ENCODE assay signal across 10 cellular contexts in genomic region chr12:112406519-112407488, GRCh38. TPM values are rescaled to one million over a fixed set of nuclear protein-coding genes. Genes with fewer than 3 reads are reported as not detected.
DNase-seq lines count a peak whose midpoint lies in the region; ATAC-seq and TF ChIP-seq lines count a peak whose summit lies in the region.
"Had no signal": no experiment of that assay in that cellular context is flagged by ENCODE, and none has a peak within 500 bp of the region (broad histone marks: within the 10 kb centered on the region; RNA-seq: fewer than 3 reads in every experiment).

No MANE protein-coding gene starts in this region.

- peaks cover 51% of the 10 kb centered on the region for H3K36me3 ChIP-seq in BLaER1
- H3K36me3 ChIP-seq in HEK293 (ENCODE audit: control insufficient read depth in 2 of 2, insufficient read depth in 1 of 2, low read length in 2 of 2), result peaks cover 31 to 51% of the 10 kb centered on the region in 2 experiments
- H3K36me3 ChIP-seq in MM.1S (replicated peaks; ENCODE audit: insufficient read depth, low read length), result 0 out of 2 replicates have a peak, but pooled peaks cover 2% of the 10 kb centered on the region
- peaks cover 0 to 40% (median 3%) of the 10 kb centered on the region in 3 donors for H3K36me3 ChIP-seq in Peyer's patch

- H3K4me2 ChIP-seq in BLaER1, result peak overlapping the region; percentile 73
- no peak overlapping the region; the same call in 1 of the 2 replicates for H3K4me2 ChIP-seq in MM.1S (ENCODE audit: low read depth, low read length)

- DNase-seq in memory B cell (ENCODE audit: low spot score in 2 of 2) (no peak), MM.1S (no peak), Peyer's patch (no peak)
- DNase-seq in effector CD4-positive, alpha-beta T cell, result no peak
- DNase-seq: NCI-H1105, SW 1271 had no signal

- peaks cover 57% of the 10 kb centered on the region for H3K36me3 Mint-ChIP-seq in activated T-helper 17 cell treated with anti-CD3 and anti-CD28 coated beads, Interleukin-2, amount 50 U/mL, for 72 hours (ENCODE audit: low read depth)
- peaks cover 23% of the 10 kb centered on the region for H3K36me3 Mint-ChIP-seq in memory B cell

- H3K27me3 Mint-ChIP-seq in activated T-helper 17 cell treated with anti-CD3 and anti-CD28 coated beads, Interleukin-2, amount 50 U/mL, for 72 hours, result no peaks in the 10 kb centered on the region
- H3K27me3 Mint-ChIP-seq in memory B cell, result no peaks in the 10 kb centered on the region

- H3F3A ChIP-seq in MM.1S (ENCODE audit: insufficient read depth, low read length), result peaks cover 4% of the 10 kb centered on the region; the same call in 1 of the 2 replicates

- H3K9me3 ChIP-seq in BLaER1 (no peaks in the 10 kb centered on the region), HEK293 (ENCODE audit: control insufficient read depth, insufficient read depth, low read depth, low read length) (no peaks in the 10 kb centered on the region), MM.1S (replicated peaks; ENCODE audit: insufficient read depth, low read length) (no peaks in the 10 kb centered on the region), Peyer's patch (no peaks in the 10 kb centered on the region)

- H3K9me3 Mint-ChIP-seq in activated T-helper 17 cell treated with anti-CD3 and anti-CD28 coated beads, Interleukin-2, amount 50 U/mL, for 72 hours, result no peaks in the 10 kb centered on the region
- H3K9me3 Mint-ChIP-seq in memory B cell, result no peaks in the 10 kb centered on the region

- H3K79me2 ChIP-seq in MM.1S (ENCODE audit: low read length), result peaks cover 20% of the 10 kb centered on the region

- no peak for TF ChIP-seq CTCF in HEK293 (tag by site-specific recombination; IDR thresholded peaks at IDR 0.05)
- no peak for TF ChIP-seq CTCF in MM.1S (IDR thresholded peaks at IDR 0.05; ENCODE audit: low read length)
- TF ChIP-seq CTCF in Peyer's patch (IDR thresholded peaks at IDR 0.05), result no peak

- POLR2A ChIA-PET in HEK293 (lab: Yijun Ruan, JAX), result no interaction called here

- no peak for TF ChIP-seq POLR2A in Peyer's patch (IDR thresholded peaks at IDR 0.05)

- H3K4me3 Mint-ChIP-seq in activated T-helper 17 cell treated with anti-CD3 and anti-CD28 coated beads, Interleukin-2, amount 50 U/mL, for 72 hours, result peak overlapping the region; percentile 100
- peak overlapping the region; percentile 49 for H3K4me3 Mint-ChIP-seq in memory B cell

- H3K9ac ChIP-seq in BLaER1 (peak overlapping the region; percentile 97; the same call in 1 of the 2 replicates), MM.1S (ENCODE audit: low read length) (no peak overlapping the region)

- H3K27me3 ChIP-seq in BLaER1 (no peaks in the 10 kb centered on the region), MM.1S (replicated peaks; ENCODE audit: insufficient read depth, low read length) (no peaks in the 10 kb centered on the region), Peyer's patch (no peaks in the 10 kb centered on the region)

- H4K20me1 ChIP-seq in BLaER1, result peaks cover 52% of the 10 kb centered on the region
- H4K20me1 ChIP-seq in MM.1S (ENCODE audit: insufficient read depth, low read length), result 0 out of 2 replicates have a peak, but pooled peaks cover 5% of the 10 kb centered on the region

- H3K4me1 ChIP-seq in BLaER1, result peaks cover 22% of the 10 kb centered on the region
- H3K4me1 ChIP-seq in HEK293 (ENCODE audit: control insufficient read depth, insufficient read depth, low read length), result no peaks in the 10 kb centered on the region
- no peaks in the 10 kb centered on the region for H3K4me1 ChIP-seq in MM.1S (ENCODE audit: low read length)
- peaks cover 0 to 20% (median 4%) of the 10 kb centered on the region in 4 donors for H3K4me1 ChIP-seq in Peyer's patch

- H3K27ac ChIP-seq in BLaER1 (no peak overlapping the region), HEK293 (ENCODE audit: extremely low read depth, low read depth, low read length) (no peak overlapping the region), MM.1S (ENCODE audit: low read length) (no peak overlapping the region), Peyer's patch (no peak overlapping the region)

- H3K27ac Mint-ChIP-seq in activated T-helper 17 cell treated with anti-CD3 and anti-CD28 coated beads, Interleukin-2, amount 50 U/mL, for 72 hours, result peak overlapping the region; percentile 100
- peak overlapping the region; percentile 99 for H3K27ac Mint-ChIP-seq in memory B cell

- peaks cover 22% of the 10 kb centered on the region for H3K4me1 Mint-ChIP-seq in activated T-helper 17 cell treated with anti-CD3 and anti-CD28 coated beads, Interleukin-2, amount 50 U/mL, for 72 hours
- H3K4me1 Mint-ChIP-seq in memory B cell, result peaks cover 23% of the 10 kb centered on the region

- ATAC-seq in activated T-helper 17 cell treated with anti-CD3 and anti-CD28 coated beads, Interleukin-2, amount 50 U/mL, for 72 hours (replicated peaks), result no peak
- ATAC-seq in memory B cell (ENCODE audit: low read depth), result no peak
- no peak for ATAC-seq in HG02970 (IDR thresholded peaks at IDR 0.05; ENCODE audit: low FRiP score, unreplicated experiment)

- H3K4me3 ChIP-seq in BLaER1 (peak overlapping the region; percentile 80; the same call in 1 of the 2 replicates), HEK293 (ENCODE audit: low read depth, low read length) (no peak overlapping the region), MM.1S (ENCODE audit: low read length) (no peak overlapping the region), Peyer's patch (no peak overlapping the region)

- H3K9me2 ChIP-seq in MM.1S (replicated peaks; ENCODE audit: insufficient read depth, low read length), result no peaks in the 10 kb centered on the region

- CTCF ChIA-PET in HEK293 (lab: Yijun Ruan, JAX), result interaction anchor here (0.7 kb wide), 1 partner anchor 393 kb away, joined by 3 read pairs; no protein-coding TSS in a partner anchor

- no peak overlapping the region for H2AFZ ChIP-seq in MM.1S (ENCODE audit: low read length)

TF ChIP-seq in HEK293, 187 proteins besides CTCF, POLR2A, EP300 and RAD21:
- TF ChIP-seq SCRT1 (tag by site-specific recombination; IDR thresholded peaks at IDR 0.05; ENCODE audit: borderline replicate concordance) (peak; percentile 75), ZNF548 (tag by site-specific recombination; IDR thresholded peaks at IDR 0.05) (no peak), SCRT2 (tag by site-specific recombination; IDR thresholded peaks at IDR 0.05) (peak; percentile 93), SP7 (tag by site-specific recombination; IDR thresholded peaks at IDR 0.05) (peak; percentile 81)

RNA-seq across cellular contexts. Expression of gene RPL6, which starts 2.6 kb away (rescaled TPM):
- 1,000 to 10,000 TPM; 1,630 to 2,257 TPM for total RNA-seq in activated T-helper 17 cell treated with anti-CD3 and anti-CD28 coated beads, Interleukin-2, amount 50 U/mL, for 72 hours
- 1,000 to 10,000 TPM in 1 of 4 donors, 100 to 1,000 TPM in 3; 448 to 1,258 (median 570) TPM for total RNA-seq in Peyer's patch

RNA-seq across cellular contexts. Expression of gene PTPN11, which starts 11.9 kb away (rescaled TPM):
- 100 to 1,000 TPM in 1 of 2 donors, 10 to 100 TPM in 1; 95.0 to 119 TPM for total RNA-seq in activated T-helper 17 cell treated with anti-CD3 and anti-CD28 coated beads, Interleukin-2, amount 50 U/mL, for 72 hours
- total RNA-seq in Peyer's patch, result 100 to 1,000 TPM in 1 of 4 donors, 10 to 100 TPM in 3; 34.5 to 128 (median 40.5) TPM

RNA-seq across cellular contexts. Expression of gene HECTD4, which starts 24.6 kb away (rescaled TPM):
- 10 to 100 TPM; 30.8 to 33.1 TPM for total RNA-seq in activated T-helper 17 cell treated with anti-CD3 and anti-CD28 coated beads, Interleukin-2, amount 50 U/mL, for 72 hours
- 100 to 1,000 TPM in 1 of 4 donors, 10 to 100 TPM in 3; 49.9 to 118 (median 87.3) TPM for total RNA-seq in Peyer's patch
